Comparison of ENCODE assay signal across 14 cellular contexts in genomic region chr21:21165063-21165645, GRCh38.
DNase-seq lines count a peak whose midpoint lies in the region; ATAC-seq and TF ChIP-seq lines count a peak whose summit lies in the region.
"Had no signal": no experiment of that assay in that cellular context is flagged by ENCODE, and none has a peak within 500 bp of the region (broad histone marks: within the 10 kb centered on the region; RNA-seq: fewer than 3 reads in every experiment).

No MANE protein-coding gene starts in this region.

- H3K36me3 ChIP-seq in BJ (ENCODE audit: control insufficient read depth, insufficient read depth, low read length): no peaks in the 10 kb centered on the region
- no peaks in the 10 kb centered on the region for H3K36me3 ChIP-seq in osteoblast (ENCODE audit: insufficient read depth, low read length)
- no peaks in the 10 kb centered on the region for H3K36me3 ChIP-seq in stomach

- no peak for TF ChIP-seq POLR2A in stomach (IDR thresholded peaks at IDR 0.05)

- H3K4me3 ChIP-seq in BJ (ENCODE audit: low read depth, low read length) (no peak overlapping the region), osteoblast (ENCODE audit: insufficient read depth, low read length) (no peak overlapping the region), stomach (no peak overlapping the region)

- H3K27ac ChIP-seq in osteoblast (ENCODE audit: low read depth, low read length) (peak overlapping the region; percentile 31), stomach (peak overlapping the region in 2 of 5 donors; percentile 0 to 16)

- ATAC-seq in HG03432 (IDR thresholded peaks at IDR 0.05; ENCODE audit: unreplicated experiment): no peak
- ATAC-seq: activated T-cell treated with anti-CD3 and anti-CD28 coated beads, Interleukin-2, amount 50 U/mL, for 72 hours had no signal

- no peak for TF ChIP-seq EP300 in stomach (IDR thresholded peaks at IDR 0.05)

- H2AFZ ChIP-seq in osteoblast (ENCODE audit: low read length): no peak overlapping the region

- CTCF ChIA-PET in BJ (lab: Yijun Ruan, JAX): interaction anchor here (0.9 kb wide), 1 partner anchor 32 kb away, joined by 3 read pairs; no protein-coding TSS in a partner anchor

- POLR2A ChIA-PET in BJ (lab: Charles Lee): no interaction called here

- H3K9me3 ChIP-seq in osteoblast (ENCODE audit: low read depth, low read length): no peaks in the 10 kb centered on the region
- no peaks in the 10 kb centered on the region for H3K9me3 ChIP-seq in stomach

- H4K20me1 ChIP-seq in osteoblast (ENCODE audit: insufficient read depth, low read length): no peaks in the 10 kb centered on the region

- H3K4me1 ChIP-seq in osteoblast (ENCODE audit: insufficient read depth, low read length) (peaks cover 20% of the 10 kb centered on the region), stomach (peaks cover 0 to 7% (median 0%) of the 10 kb centered on the region in 4 donors)

- no peak for TF ChIP-seq CTCF in BJ (IDR thresholded peaks at IDR 0.05; ENCODE audit: insufficient read depth, low read depth, low read length)
- no peak for TF ChIP-seq CTCF in osteoblast (IDR thresholded peaks at IDR 0.05; ENCODE audit: extremely low read depth, low read depth, low read length)
- no peak for TF ChIP-seq CTCF in stomach (IDR thresholded peaks at IDR 0.05)

- H3K27me3 ChIP-seq in BJ (ENCODE audit: control insufficient read depth, insufficient read depth, low read length): no peaks in the 10 kb centered on the region
- no peaks in the 10 kb centered on the region for H3K27me3 ChIP-seq in osteoblast (ENCODE audit: insufficient read depth, low read length)
- H3K27me3 ChIP-seq in stomach: no peaks in the 10 kb centered on the region

- DNase-seq in BJ (ENCODE audit: low read depth) (peak; percentile 74), NCI-H69 (lab: John Stamatoyannopoulos, UW) (peak; percentile 89), fibroblast of peridontal ligament (ENCODE audit: extremely low read depth) (peak; percentile 96), osteoblast (ENCODE audit: insufficient read length, low spot score, missing footprints) (peak; percentile 46), stomach (no peak), DMS53 (lab: John Stamatoyannopoulos, UW) (no peak), NCI-H2196 treated with DMSO at 0.1 percent for 48 hours (lab: John Stamatoyannopoulos, UW; ENCODE audit: unreplicated experiment) (no peak)
- DNase-seq: activated CD4-positive, alpha-beta T cell treated with anti-CD3 and anti-CD28 coated beads for 1 hour; activated T-cell treated with anti-CD3 and anti-CD28 coated beads, Interleukin-2, amount 50 U/mL, for 72 hours; CD4-positive, CD25-positive, alpha-beta regulatory T cell; erythroblast; NCI-H1436; NCI-H82 had no signal

- H3K4me2 ChIP-seq in osteoblast (ENCODE audit: insufficient read depth, low read length): peak overlapping the region; percentile 9

- 47 to 71% (median 66%) methylated on average over 2 of the region's 2 CpGs for WGBS in stomach, 5 donors

- intact Hi-C loops in stomach (cut with DNase I; ENCODE audit: low total_unique reads): no loop called here

- H3K79me2 ChIP-seq in osteoblast (ENCODE audit: insufficient read depth, low read length): no peaks in the 10 kb centered on the region

Comparison
In these comparisons a context has a peak if more than half of its experiments do, and no peak if none do; other contexts are left out.
1. DNase-seq: peak in BJ (single experiment), NCI-H69 (single experiment), fibroblast of peridontal ligament (single experiment) and osteoblast (single experiment); none in stomach (single experiment), DMS53 (single experiment) and NCI-H2196 treated with DMSO at 0.1 percent for 48 hours (single experiment).